Comparison of ENCODE assay signal across 17 cellular contexts in the genomic region with DNA sequence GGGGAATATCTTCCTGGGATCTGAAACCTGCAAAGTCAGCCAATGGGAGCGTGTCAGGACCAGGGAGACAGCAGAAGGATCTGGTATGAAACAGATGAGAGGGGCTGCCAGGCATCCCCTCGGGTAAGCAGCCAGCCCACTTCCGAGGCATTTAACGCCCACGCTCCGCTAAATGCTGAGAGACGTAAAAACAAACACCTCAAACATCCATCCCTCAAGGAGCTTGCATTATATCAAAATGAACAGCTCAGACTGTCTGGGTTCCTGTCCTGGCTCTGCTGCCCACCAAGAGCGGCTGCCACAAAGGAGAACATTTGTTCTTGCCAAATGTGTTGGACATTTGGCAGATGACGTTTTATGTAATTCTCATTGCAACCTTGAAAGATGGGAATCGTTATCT. TPM values are rescaled to one million over a fixed set of nuclear protein-coding genes. Genes with fewer than 3 reads are reported as not detected.
DNase-seq lines count a peak whose midpoint lies in the region; ATAC-seq and TF ChIP-seq lines count a peak whose summit lies in the region.
"Had no signal": no experiment of that assay in that cellular context is flagged by ENCODE, and none has a peak within 500 bp of the region (broad histone marks: within the 10 kb centered on the region; RNA-seq: fewer than 3 reads in every experiment).

No MANE protein-coding gene starts in this region.

- H3K9me3 Mint-ChIP-seq in neural progenitor cell = peaks cover 1% of the 10 kb centered on the region
- H3K9me3 Mint-ChIP-seq: activated CD4-positive, alpha-beta T cell treated with anti-CD3 and anti-CD28 coated beads, Interleukin-2, amount 10 ng/mL, durations not matched to agents 24 days and 14 days had no signal

- H2AK5ac ChIP-seq in neuronal stem cell (ENCODE audit: low read depth, low read length) = no peak overlapping the region

- H3K27ac Mint-ChIP-seq in neural progenitor cell = no peak overlapping the region
- H3K27ac Mint-ChIP-seq: activated CD4-positive, alpha-beta T cell treated with anti-CD3 and anti-CD28 coated beads, Interleukin-2, amount 10 ng/mL, durations not matched to agents 24 days and 14 days; CD4-positive, CD25-positive, alpha-beta regulatory T cell had no signal

- no peaks in the 10 kb centered on the region for H4K20me1 ChIP-seq in neural progenitor cell (ENCODE audit: low read depth)

- in situ Hi-C loops in astrocyte of the spinal cord (cut with HindIII; ENCODE audit: low sequenced_read_pairs) = no loop called here

- H3K79me2 ChIP-seq in neural progenitor cell (ENCODE audit: low read depth) = no peaks in the 10 kb centered on the region
- H3K79me2 ChIP-seq: parathyroid adenoma had no signal

- ATAC-seq in Right ventricle myocardium inferior (no peak), heart right ventricle (no peak), HG03095 (IDR thresholded peaks at IDR 0.05; ENCODE audit: unreplicated experiment) (no peak)

- no peak overlapping the region for H3K14ac ChIP-seq in neuronal stem cell (ENCODE audit: low read length)

- TF ChIP-seq CTCF in heart right ventricle (IDR thresholded peaks at IDR 0.05) = no peak
- no peak for TF ChIP-seq CTCF in astrocyte of the spinal cord (IDR thresholded peaks at IDR 0.05; ENCODE audit: low read depth, low read length)
- no peak for TF ChIP-seq CTCF in neural progenitor cell (IDR thresholded peaks at IDR 0.05)

- no peak overlapping the region for H3K4me3 ChIP-seq in heart right ventricle
- H3K4me3 ChIP-seq in astrocyte of the spinal cord (ENCODE audit: low read depth, low read length) = no peak overlapping the region
- H3K4me3 ChIP-seq in mesodermal cell (ENCODE audit: extremely low read depth, insufficient read depth, low read length, poor library complexity, severe bottlenecking) = no peak overlapping the region
- no peak overlapping the region for H3K4me3 ChIP-seq in neural progenitor cell
- no peak overlapping the region for H3K4me3 ChIP-seq in neuronal stem cell (ENCODE audit: low read length in 2 of 2)
- H3K4me3 ChIP-seq: Peyer's patch had no signal

- H3K36me3 ChIP-seq in heart right ventricle (no peaks in the 10 kb centered on the region), mesodermal cell (ENCODE audit: control insufficient read depth, insufficient read depth, low read length) (no peaks in the 10 kb centered on the region), neural progenitor cell (no peaks in the 10 kb centered on the region), neuronal stem cell (replicated peaks in 1 of 2; ENCODE audit: control insufficient read depth in 2 of 2, insufficient read depth in 2 of 2, low read length in 2 of 2) (no peaks in the 10 kb centered on the region)
- H3K36me3 ChIP-seq: Peyer's patch had no signal

- peaks cover 28% of the 10 kb centered on the region for H3K4me1 Mint-ChIP-seq in neural progenitor cell

- no peaks in the 10 kb centered on the region for H3K9me3 ChIP-seq in heart right ventricle
- H3K9me3 ChIP-seq in mesodermal cell (ENCODE audit: control insufficient read depth, low read length) = no peaks in the 10 kb centered on the region
- H3K9me3 ChIP-seq in neural progenitor cell (ENCODE audit: low read depth) = no peaks in the 10 kb centered on the region
- H3K9me3 ChIP-seq in neuronal stem cell (replicated peaks in 1 of 2; ENCODE audit: control insufficient read depth in 2 of 2, insufficient read depth in 1 of 2, low read depth in 1 of 2, low read length in 2 of 2) = no peaks in the 10 kb centered on the region
- H3K9me3 ChIP-seq: Peyer's patch had no signal

- no peak overlapping the region for H3K23ac ChIP-seq in neuronal stem cell (ENCODE audit: low read depth, low read length, poor library complexity)

- H4K8ac ChIP-seq in neuronal stem cell (ENCODE audit: low read depth, low read length) = no peak overlapping the region

- H2BK5ac ChIP-seq in neuronal stem cell (ENCODE audit: low read length) = no peak overlapping the region

- H3K36me3 Mint-ChIP-seq in neural progenitor cell = no peaks in the 10 kb centered on the region
- H3K36me3 Mint-ChIP-seq: CD4-positive, CD25-positive, alpha-beta regulatory T cell had no signal

- no peak overlapping the region for H2BK12ac ChIP-seq in neuronal stem cell (ENCODE audit: low read length)

- H3K4me1 ChIP-seq in heart right ventricle (peaks cover 13 to 58% (median 41%) of the 10 kb centered on the region in 9 donors), mesodermal cell (ENCODE audit: control insufficient read depth, insufficient read depth, low read length, poor library complexity, severe bottlenecking) (peaks cover 60% of the 10 kb centered on the region), neural progenitor cell (peaks cover 12% of the 10 kb centered on the region), neuronal stem cell (ENCODE audit: control insufficient read depth in 2 of 2, insufficient read depth in 1 of 2, low read depth in 1 of 2, low read length in 2 of 2) (peaks cover 7 to 14% of the 10 kb centered on the region in 2 donors)
- H3K4me1 ChIP-seq: parathyroid adenoma had no signal

- H3K4me2 ChIP-seq in neural progenitor cell (no peak overlapping the region), neuronal stem cell (ENCODE audit: insufficient read depth, low read length, poor library complexity, severe bottlenecking) (no peak overlapping the region)

- H3K79me1 ChIP-seq in neuronal stem cell (ENCODE audit: low read depth, low read length) = no peaks in the 10 kb centered on the region

- H3K18ac ChIP-seq in neuronal stem cell (ENCODE audit: low read length) = no peak overlapping the region

- peak; percentile 0 for DNase-seq in Right ventricle myocardium inferior (ENCODE audit: missing footprints)
- DNase-seq in heart right ventricle = no peak
- DNase-seq in astrocyte of the spinal cord (ENCODE audit: low read depth, low spot score) = peak; percentile 67
- no peak for DNase-seq in hepatic stellate cell (ENCODE audit: low spot score)
- DNase-seq in neural progenitor cell (ENCODE audit: low spot score) = no peak
- no peak for DNase-seq in neuronal stem cell (ENCODE audit: low spot score)
- DNase-seq: activated CD4-positive, alpha-beta T cell treated with anti-CD3 and anti-CD28 coated beads, Interleukin-2, amount 10 ng/mL, durations not matched to agents 24 days and 14 days; activated gamma-delta T cell treated with Interleukin-2 at 50 U/mL for 16 hours; CD4-positive, CD25-positive, alpha-beta regulatory T cell; NCI-H1436 treated with DMSO at 0.1 percent for 48 hours; Peyer's patch; stimulated activated CD4-positive, alpha-beta T cell treated with anti-CD3 and anti-CD28 coated beads, Interleukin-4, amount 100 ng/mL, for 24 hours; substantia nigra; SW 1271 had no signal

- no peak overlapping the region for H3K4me3 Mint-ChIP-seq in neural progenitor cell
- H3K4me3 Mint-ChIP-seq: activated CD4-positive, alpha-beta T cell treated with anti-CD3 and anti-CD28 coated beads, Interleukin-2, amount 10 ng/mL, durations not matched to agents 24 days and 14 days; CD4-positive, CD25-positive, alpha-beta regulatory T cell had no signal

- H2AFZ ChIP-seq in neural progenitor cell (replicated peaks) (no peak overlapping the region), neuronal stem cell (ENCODE audit: low read length) (no peak overlapping the region)
- H2AFZ ChIP-seq: parathyroid adenoma had no signal

- H3K27ac ChIP-seq in heart right ventricle (no peak overlapping the region), mesodermal cell (ENCODE audit: low read depth, low read length, severe bottlenecking) (peak overlapping the region; percentile 78), neural progenitor cell (no peak overlapping the region), neuronal stem cell (replicated peaks; ENCODE audit: low read length) (no peak overlapping the region)
- H3K27ac ChIP-seq: parathyroid adenoma, Peyer's patch had no signal

- H3K4ac ChIP-seq in neuronal stem cell (ENCODE audit: low read length) = no peak overlapping the region

- H2BK15ac ChIP-seq in neuronal stem cell (ENCODE audit: low read length) = no peak overlapping the region

- no peak overlapping the region for H2BK120ac ChIP-seq in neuronal stem cell (ENCODE audit: low read depth, low read length)

- intact Hi-C loops in Right ventricle myocardium inferior (cut with DNase I) = no loop called here
- intact Hi-C loops in heart right ventricle (cut with DNase I) = no loop called here

- H3K27me3 Mint-ChIP-seq in neural progenitor cell (ENCODE audit: insufficient read depth, low read depth) = peaks cover 10% of the 10 kb centered on the region

- no peak overlapping the region for H3K9ac ChIP-seq in neural progenitor cell
- no peak overlapping the region for H3K9ac ChIP-seq in neuronal stem cell (ENCODE audit: low read depth, low read length, poor library complexity)
- H3K9ac ChIP-seq: parathyroid adenoma had no signal

- whole genome bisulfite sequencing in heart right ventricle, 2 donors = 59 to 60% methylated on average over 10 of the region's 10 CpGs
- WGBS in mesodermal cell (ENCODE audit: insufficient coverage in 2 of 2), 2 experiments = 73 to 82% methylated on average over 4 to 9 of the region's 10 CpGs
- WGBS in neuronal stem cell (ENCODE audit: extremely low coverage in 2 of 2, insufficient read length in 2 of 2, insufficient replicate concordance in 1 of 2), 2 donors = no CpG with 5 or more reads among the region's 10 CpGs

- peaks cover 5% of the 10 kb centered on the region for H3F3A ChIP-seq in neural progenitor cell (ENCODE audit: low read depth)

- H3K27me3 ChIP-seq in heart right ventricle (peaks cover 0 to 2% (median 0%) of the 10 kb centered on the region in 7 donors), neural progenitor cell (no peaks in the 10 kb centered on the region), neuronal stem cell (ENCODE audit: control insufficient read depth in 3 of 3, insufficient read depth in 3 of 3, low read depth in 1 of 3, low read length in 3 of 3) (no peaks in the 10 kb centered on the region)
- H3K27me3 ChIP-seq: Peyer's patch had no signal

- H4K91ac ChIP-seq in neuronal stem cell (ENCODE audit: low read depth, low read length, poor library complexity) = no peak overlapping the region

RNA-seq across cellular contexts. Expression of a gene that starts 7.0 kb away (rescaled TPM):
- total RNA-seq in Right ventricle myocardium inferior = 1.6 TPM
- 10 to 100 TPM in 3 of 10 donors, 1 to 10 TPM in 7; 1.2 to 67.8 (median 4.6) TPM for total RNA-seq in heart right ventricle
- 100 to 1,000 TPM in 1 of 2 donors, 1 to 10 TPM in 1; 2.1 to 269 TPM for polyA plus RNA-seq in heart right ventricle
- 150 TPM for polyA plus RNA-seq in mesodermal cell (2013, experiment 1 of 2)
- polyA plus RNA-seq in mesodermal cell (2013, experiment 2 of 2) = 117 TPM
- 0.03 TPM in 1 of 2 replicates, not detected in the other for total RNA-seq in neural progenitor cell (ENCODE audit: low replicate concordance)
- polyA plus RNA-seq in neuronal stem cell (2013, experiment 1 of 2) = 2.3 TPM
- polyA plus RNA-seq in neuronal stem cell (2013, experiment 2 of 2) = 2.2 TPM
- polyA plus RNA-seq: CD4-positive, CD25-positive, alpha-beta regulatory T cell had no signal

RNA-seq across cellular contexts. Expression of a gene that starts 34.4 kb away (rescaled TPM):
- 12.8 TPM for total RNA-seq in Right ventricle myocardium inferior
- total RNA-seq in heart right ventricle = 10 to 100 TPM in 7 of 10 donors, 1 to 10 TPM in 3; 7.8 to 15.2 (median 11.2) TPM
- polyA plus RNA-seq in heart right ventricle = 10 to 100 TPM; 16.1 to 33.1 TPM
- polyA plus RNA-seq in mesodermal cell (2013, experiment 1 of 2) = 98.7 TPM
- polyA plus RNA-seq in mesodermal cell (2013, experiment 2 of 2) = 82.7 TPM
- total RNA-seq in neural progenitor cell (ENCODE audit: low replicate concordance) = 74.4 and 94.2 TPM in 2 replicates
- polyA plus RNA-seq in neuronal stem cell (2013, experiment 1 of 2) = 50.8 TPM
- polyA plus RNA-seq in neuronal stem cell (2013, experiment 2 of 2) = 51.6 TPM

RNA-seq across cellular contexts. Expression of a gene that starts 34.6 kb away (rescaled TPM):
- total RNA-seq in Right ventricle myocardium inferior (21.0 TPM), heart right ventricle (10 to 100 TPM; 12.8 to 28.4 (median 16.7) TPM), neural progenitor cell (ENCODE audit: low replicate concordance) (1.4 and 2.3 TPM in 2 replicates)
- polyA plus RNA-seq in heart right ventricle = 10 to 100 TPM in 1 of 2 donors, 1 to 10 TPM in 1; 5.8 to 12.9 TPM
- 4.3 TPM for polyA plus RNA-seq in mesodermal cell (2013, experiment 1 of 2)
- 4.8 TPM for polyA plus RNA-seq in mesodermal cell (2013, experiment 2 of 2)
- polyA plus RNA-seq in neuronal stem cell (2013, experiment 1 of 2) = 3.3 TPM
- polyA plus RNA-seq in neuronal stem cell (2013, experiment 2 of 2) = 3.7 TPM

RNA-seq across cellular contexts. Expression of a gene that starts 45.5 kb away (rescaled TPM):
- total RNA-seq in Right ventricle myocardium inferior (not detected), heart right ventricle (not detected), neural progenitor cell (ENCODE audit: low replicate concordance) (0.65 and 1.6 TPM in 2 replicates)
- polyA plus RNA-seq in heart right ventricle = under 1 TPM in 1 of 2 donors, not detected in 1; 0.17 TPM
- polyA plus RNA-seq in mesodermal cell (2013, experiment 1 of 2) = 79.3 TPM
- 56.9 TPM for polyA plus RNA-seq in mesodermal cell (2013, experiment 2 of 2)
- 3.6 TPM for polyA plus RNA-seq in neuronal stem cell (2013, experiment 1 of 2)
- 3.9 TPM for polyA plus RNA-seq in neuronal stem cell (2013, experiment 2 of 2)
- total RNA-seq: CD4-positive, CD25-positive, alpha-beta regulatory T cell had no signal
- polyA plus RNA-seq: CD4-positive, CD25-positive, alpha-beta regulatory T cell had no signal

Comparison
In these comparisons a context has a peak if more than half of its experiments do, and no peak if none do; other contexts are left out.
1. DNase-seq: peak in Right ventricle myocardium inferior (single experiment) and astrocyte of the spinal cord (single experiment); none in heart right ventricle (0 of 2), hepatic stellate cell (single experiment), neural progenitor cell (single experiment) and neuronal stem cell (single experiment).